In the genomic region with DNA sequence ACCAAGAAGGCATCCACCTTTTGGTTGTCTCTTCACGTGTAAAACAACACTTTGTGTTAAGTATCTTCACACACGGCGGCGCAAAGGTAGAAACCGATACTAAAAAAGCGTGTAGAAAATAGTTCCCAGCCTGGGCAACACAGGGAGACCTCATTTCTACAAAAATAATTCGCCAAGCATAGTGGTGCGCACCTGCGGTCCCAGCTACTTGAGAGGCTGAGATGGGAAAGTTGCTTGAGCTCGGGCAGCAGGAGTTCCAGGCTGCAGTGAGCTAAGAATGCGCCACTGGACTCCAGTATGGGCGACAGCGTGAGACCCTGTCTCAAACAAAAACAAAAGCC, we compare ENCODE assay signal across 8 cellular contexts. TPM values are rescaled to one million over a fixed set of nuclear protein-coding genes. Genes with fewer than 3 reads are reported as not detected.
DNase-seq lines count a peak whose midpoint lies in the region; ATAC-seq and TF ChIP-seq lines count a peak whose summit lies in the region.

No MANE protein-coding gene starts in this region.

- H3K4me3 ChIP-seq in astrocyte of the cerebellum (ENCODE audit: low read depth, low read length) (peak overlapping the region; percentile 94), lower lobe of right lung (peak overlapping the region; percentile 90), vagina (peak overlapping the region; percentile 74 to 87)

- intact Hi-C loops in lower lobe of right lung (cut with DNase I): no loop called here
- intact Hi-C loops in vagina (cut with DNase I): loop anchor here (2.0 kb wide), 1 partner anchor 248 kb away; a partner anchor contains a TSS

- H3K9me3 Mint-ChIP-seq in activated CD8-positive, alpha-beta memory T cell treated with anti-CD3 and anti-CD28 coated beads, Interleukin-2, amount 10 ng/mL, durations not matched to agents 7 days and 5 days (ENCODE audit: low read depth): no peaks in the 10 kb centered on the region

- H3K36me3 ChIP-seq in lower lobe of right lung: no peaks in the 10 kb centered on the region
- H3K36me3 ChIP-seq in vagina: peaks cover 0 to 4% of the 10 kb centered on the region in 2 donors

- H3K27ac Mint-ChIP-seq in activated CD8-positive, alpha-beta memory T cell treated with anti-CD3 and anti-CD28 coated beads, Interleukin-2, amount 10 ng/mL, durations not matched to agents 7 days and 5 days: peak overlapping the region; percentile 99

- no peak for DNase-seq in activated CD8-positive, alpha-beta memory T cell treated with anti-CD3 and anti-CD28 coated beads, Interleukin-2, amount 10 ng/mL, durations not matched to agents 7 days and 5 days
- DNase-seq in activated CD8-positive, alpha-beta memory T cell treated with anti-CD3 and anti-CD28 coated beads for 24 hours: no peak
- DNase-seq in astrocyte of the cerebellum (ENCODE audit: low read depth) (no peak), lower lobe of right lung (no peak), vagina (ENCODE audit: extremely low spot score in 2 of 2) (no peak), amniotic stem cell (lab: John Stamatoyannopoulos, UW) (no peak), NCI-H526 (lab: John Stamatoyannopoulos, UW) (no peak)

- peak; percentile 21 for ATAC-seq in activated CD8-positive, alpha-beta memory T cell treated with anti-CD3 and anti-CD28 coated beads, Interleukin-2, amount 10 ng/mL, durations not matched to agents 7 days and 5 days
- peak; percentile 19 for ATAC-seq in HG03280 (IDR thresholded peaks at IDR 0.05; ENCODE audit: unreplicated experiment)
- peak; percentile 36 to 40 for ATAC-seq in lower lobe of right lung

- in situ Hi-C loops in astrocyte of the cerebellum (cut with HindIII; ENCODE audit: low sequenced_read_pairs): no loop called here

- CTCF ChIA-PET in activated CD8-positive, alpha-beta memory T cell treated with anti-CD3 and anti-CD28 coated beads, Interleukin-2, amount 10 ng/mL, durations not matched to agents 7 days and 5 days (lab: Charles Lee): interaction anchor here (0.9 to 3.8 kb wide), 8 partner anchors 9 to 289 kb away, joined by 4 to 28 read pairs (median 11); a partner anchor contains a TSS

- H3K27me3 ChIP-seq in lower lobe of right lung (ENCODE audit: low read depth) (no peaks in the 10 kb centered on the region), vagina (no peaks in the 10 kb centered on the region)

- H3K27ac ChIP-seq in lower lobe of right lung: peak overlapping the region; percentile 98
- peak overlapping the region; percentile 91 for H3K27ac ChIP-seq in vagina

- peaks cover 38% of the 10 kb centered on the region for H3K4me1 Mint-ChIP-seq in activated CD8-positive, alpha-beta memory T cell treated with anti-CD3 and anti-CD28 coated beads, Interleukin-2, amount 10 ng/mL, durations not matched to agents 7 days and 5 days

- H3K4me1 ChIP-seq in lower lobe of right lung (peaks cover 20% of the 10 kb centered on the region), vagina (peaks cover 29% of the 10 kb centered on the region)

- no peak for TF ChIP-seq POLR2A in vagina (IDR thresholded peaks at IDR 0.05)

- TF ChIP-seq CTCF in astrocyte of the cerebellum (IDR thresholded peaks at IDR 0.05; ENCODE audit: low read depth, low read length, missing control alignments): no peak
- no peak for TF ChIP-seq CTCF in lower lobe of right lung (IDR thresholded peaks at IDR 0.05)
- TF ChIP-seq CTCF in vagina (IDR thresholded peaks at IDR 0.05): no peak

- H3K9me3 ChIP-seq in lower lobe of right lung (no peaks in the 10 kb centered on the region), vagina (no peaks in the 10 kb centered on the region)

- H3K27me3 Mint-ChIP-seq in activated CD8-positive, alpha-beta memory T cell treated with anti-CD3 and anti-CD28 coated beads, Interleukin-2, amount 10 ng/mL, durations not matched to agents 7 days and 5 days: no peaks in the 10 kb centered on the region

- H3K4me3 Mint-ChIP-seq in activated CD8-positive, alpha-beta memory T cell treated with anti-CD3 and anti-CD28 coated beads, Interleukin-2, amount 10 ng/mL, durations not matched to agents 7 days and 5 days: peak overlapping the region; percentile 99

- H3K36me3 Mint-ChIP-seq in activated CD8-positive, alpha-beta memory T cell treated with anti-CD3 and anti-CD28 coated beads, Interleukin-2, amount 10 ng/mL, durations not matched to agents 7 days and 5 days: peaks cover 11% of the 10 kb centered on the region

RNA-seq across cellular contexts. Expression of a gene that starts 0.6 kb away (rescaled TPM):
- total RNA-seq in activated CD8-positive, alpha-beta memory T cell treated with anti-CD3 and anti-CD28 coated beads, Interleukin-2, amount 10 ng/mL, durations not matched to agents 7 days and 5 days: 10 to 100 TPM; 75.8 to 76.1 TPM
- total RNA-seq in lower lobe of right lung: 51.3 TPM
- total RNA-seq in vagina: 41.3 TPM

RNA-seq across cellular contexts. Expression of a gene that starts 46.3 kb away (rescaled TPM):
- 10 to 100 TPM; 29.3 to 42.3 TPM for total RNA-seq in activated CD8-positive, alpha-beta memory T cell treated with anti-CD3 and anti-CD28 coated beads, Interleukin-2, amount 10 ng/mL, durations not matched to agents 7 days and 5 days
- 13.4 TPM for total RNA-seq in lower lobe of right lung
- 12.3 TPM for total RNA-seq in vagina

RNA-seq across cellular contexts. Expression of a gene that starts 46.5 kb away (rescaled TPM):
- total RNA-seq in activated CD8-positive, alpha-beta memory T cell treated with anti-CD3 and anti-CD28 coated beads, Interleukin-2, amount 10 ng/mL, durations not matched to agents 7 days and 5 days: 10 to 100 TPM; 11.1 to 21.6 TPM
- total RNA-seq in lower lobe of right lung (5.9 TPM), vagina (5.4 TPM)
